13 cellular contexts compared by ENCODE assay signal in the genomic region with DNA sequence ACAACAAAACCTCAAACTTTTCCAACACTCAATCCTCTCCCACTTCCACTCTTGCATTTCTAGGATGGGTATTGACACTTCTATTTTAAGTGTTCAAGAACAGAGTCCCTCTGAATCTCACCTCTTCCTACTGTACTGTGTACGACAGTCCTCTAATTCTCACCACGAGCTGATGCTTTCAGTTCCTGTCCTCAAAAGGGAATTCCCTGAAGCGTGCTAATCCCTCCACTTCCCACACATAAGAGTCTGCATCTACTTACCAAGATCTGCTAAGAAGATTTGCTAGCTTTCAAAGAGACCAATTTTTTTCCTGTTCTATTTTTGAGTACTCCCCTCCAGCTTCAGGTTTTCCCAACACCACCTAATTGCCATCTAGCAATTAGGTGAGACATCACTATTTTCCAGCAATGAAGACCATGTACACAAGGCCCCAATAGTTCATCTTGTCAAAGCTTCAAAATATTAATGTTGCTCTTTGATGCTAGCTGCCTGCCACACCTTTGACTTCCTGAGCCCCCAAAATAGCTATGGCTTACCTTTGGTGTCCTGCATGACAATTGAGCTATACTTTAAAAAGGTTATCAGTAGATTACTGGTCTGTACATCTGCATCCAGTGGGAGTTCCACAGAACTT. TPM values are rescaled to one million over a fixed set of nuclear protein-coding genes. Genes with fewer than 3 reads are reported as not detected.
DNase-seq lines count a peak whose midpoint lies in the region; ATAC-seq and TF ChIP-seq lines count a peak whose summit lies in the region.
"Had no signal": no experiment of that assay in that cellular context is flagged by ENCODE, and none has a peak within 500 bp of the region (broad histone marks: within the 10 kb centered on the region; RNA-seq: fewer than 3 reads in every experiment).

No MANE protein-coding gene starts in this region.

- peaks cover 19% of the 10 kb centered on the region for H3K4me1 Mint-ChIP-seq in activated CD4-positive, alpha-beta memory T cell treated with anti-CD3 and anti-CD28 coated beads, Interleukin-2, amount 10 ng/mL, durations not matched to agents 7 days and 5 days

- H3K27ac Mint-ChIP-seq in activated CD4-positive, alpha-beta memory T cell treated with anti-CD3 and anti-CD28 coated beads, Interleukin-2, amount 10 ng/mL, durations not matched to agents 7 days and 5 days: peak overlapping the region; percentile 1

- no peaks in the 10 kb centered on the region for H3K27me3 ChIP-seq in tibial artery

- H3K27ac ChIP-seq in tibial artery: no peak overlapping the region
- H3K27ac ChIP-seq: C4-2B had no signal

- H3K9me3 ChIP-seq in tibial artery: no peaks in the 10 kb centered on the region

- intact Hi-C loops in tibial artery (cut with DNase I; ENCODE audit: low total_unique reads): no loop called here

- H3K4me1 ChIP-seq in tibial artery: peaks cover 0 to 3% (median 0%) of the 10 kb centered on the region in 4 donors

- peak; percentile 50 for ATAC-seq in HG03039 (IDR thresholded peaks at IDR 0.05; ENCODE audit: unreplicated experiment)
- ATAC-seq: HCT116 had no signal

- H3K4me3 ChIP-seq in tibial artery: no peak overlapping the region
- H3K4me3 ChIP-seq: lung had no signal

- H3K36me3 ChIP-seq in tibial artery: peaks cover 10 to 61% (median 57%) of the 10 kb centered on the region in 3 donors

- CTCF ChIA-PET in activated CD4-positive, alpha-beta memory T cell treated with anti-CD3 and anti-CD28 coated beads, Interleukin-2, amount 10 ng/mL, durations not matched to agents 7 days and 5 days (lab: Charles Lee): interaction anchor here (0.7 to 1.4 kb wide), 3 partner anchors 8 to 163 kb away, joined by 3 to 4 read pairs (median 4); no protein-coding TSS in a partner anchor

- H3K27me3 Mint-ChIP-seq in activated CD4-positive, alpha-beta memory T cell treated with anti-CD3 and anti-CD28 coated beads, Interleukin-2, amount 10 ng/mL, durations not matched to agents 7 days and 5 days: no peaks in the 10 kb centered on the region

- no peaks in the 10 kb centered on the region for H3K9me3 Mint-ChIP-seq in activated CD4-positive, alpha-beta memory T cell treated with anti-CD3 and anti-CD28 coated beads, Interleukin-2, amount 10 ng/mL, durations not matched to agents 7 days and 5 days

- peaks cover 39% of the 10 kb centered on the region for H3K36me3 Mint-ChIP-seq in activated CD4-positive, alpha-beta memory T cell treated with anti-CD3 and anti-CD28 coated beads, Interleukin-2, amount 10 ng/mL, durations not matched to agents 7 days and 5 days (ENCODE audit: low read depth)

- no peak overlapping the region for H3K4me3 Mint-ChIP-seq in activated CD4-positive, alpha-beta memory T cell treated with anti-CD3 and anti-CD28 coated beads, Interleukin-2, amount 10 ng/mL, durations not matched to agents 7 days and 5 days

- no peak for TF ChIP-seq CTCF in tibial artery (IDR thresholded peaks at IDR 0.05)

- peak; percentile 5 for DNase-seq in stimulated activated CD4-positive, alpha-beta T cell treated with anti-CD3 and anti-CD28 coated beads, Interleukin-15, amount 100 ng/mL, for 24 hours
- no peak for DNase-seq in stimulated activated CD4-positive, alpha-beta T cell treated with anti-CD3 and anti-CD28 coated beads, Interleukin-12 subunit alpha, Interleukin-12 subunit beta, amount 100 ng/mL, for 4 hours
- no peak for DNase-seq in activated CD4-positive, alpha-beta memory T cell treated with anti-CD3 and anti-CD28 coated beads, Interleukin-2, amount 10 ng/mL, durations not matched to agents 7 days and 5 days
- no peak for DNase-seq in cerebellar cortex (ENCODE audit: low spot score)
- DNase-seq in NCI-H345 (lab: John Stamatoyannopoulos, UW): no peak
- DNase-seq in tibial artery: no peak
- no peak for DNase-seq in HuH-7 (ENCODE audit: low spot score)
- DNase-seq: erythroblast, NCI-H446 treated with DMSO at 0.1 percent for 48 hours had no signal

- POLR2A ChIA-PET in activated CD4-positive, alpha-beta memory T cell treated with anti-CD3 and anti-CD28 coated beads, Interleukin-2, amount 10 ng/mL, durations not matched to agents 7 days and 5 days (lab: Charles Lee): interaction anchor here (1.0 to 1.5 kb wide), 2 partner anchors 9 to 183 kb away, joined by 3 to 4 read pairs; a partner anchor contains a TSS

RNA-seq across cellular contexts. Expression of a gene that starts 54.4 kb away (rescaled TPM):
- total RNA-seq in activated CD4-positive, alpha-beta memory T cell treated with anti-CD3 and anti-CD28 coated beads, Interleukin-2, amount 10 ng/mL, durations not matched to agents 7 days and 5 days: 10 to 100 TPM; 22.8 to 23.9 TPM
